In genomic region chr3:31370093-31370666, GRCh38 we compare ENCODE assay signal across 22 cellular contexts.
DNase-seq lines count a peak whose midpoint lies in the region; ATAC-seq and TF ChIP-seq lines count a peak whose summit lies in the region.
"Had no signal": no experiment of that assay in that cellular context is flagged by ENCODE, and none has a peak within 500 bp of the region (broad histone marks: within the 10 kb centered on the region; RNA-seq: fewer than 3 reads in every experiment).

No MANE protein-coding gene starts in this region.

- POLR2A ChIA-PET in activated CD8-positive, alpha-beta T cell treated with anti-CD3 and anti-CD28 coated beads for 36 hours (lab: Charles Lee), result no interaction called here

- H3K4me2 ChIP-seq in GM23248 (ENCODE audit: unreplicated experiment), result peak overlapping the region; percentile 12
- H3K4me2 ChIP-seq: neural progenitor cell had no signal

- no peaks in the 10 kb centered on the region for H3K36me3 ChIP-seq in GM23248 (ENCODE audit: low read depth)
- H3K36me3 ChIP-seq: neural progenitor cell, tibial nerve had no signal

- peak; percentile 51 for ATAC-seq in activated CD8-positive, alpha-beta T cell treated with anti-CD3 and anti-CD28 coated beads for 36 hours
- no peak for ATAC-seq in HG03095 (IDR thresholded peaks at IDR 0.05; ENCODE audit: unreplicated experiment)
- no peak for ATAC-seq in GM21825 (IDR thresholded peaks at IDR 0.05; ENCODE audit: unreplicated experiment)
- ATAC-seq: HCT116 had no signal

- H3K27ac Mint-ChIP-seq in activated CD8-positive, alpha-beta T cell treated with anti-CD3 and anti-CD28 coated beads for 36 hours, result no peak overlapping the region
- peak overlapping the region; percentile 83 for H3K27ac Mint-ChIP-seq in osteocyte (ENCODE audit: unreplicated experiment)
- H3K27ac Mint-ChIP-seq: CD4-positive, CD25-positive, alpha-beta regulatory T cell; neural progenitor cell; progenitor cell of endocrine pancreas had no signal

- H3K4me3 ChIP-seq in GM23248, result no peak overlapping the region
- H3K4me3 ChIP-seq: neural progenitor cell, tibial nerve had no signal

- no peak overlapping the region for H3K9ac ChIP-seq in GM23248
- H3K9ac ChIP-seq: neural progenitor cell had no signal

- CTCF ChIA-PET in activated CD8-positive, alpha-beta T cell treated with anti-CD3 and anti-CD28 coated beads for 36 hours (lab: Charles Lee), result no interaction called here

- TF ChIP-seq CTCF in activated CD8-positive, alpha-beta T cell treated with anti-CD3 and anti-CD28 coated beads for 36 hours (IDR thresholded peaks at IDR 0.05), result no peak
- no peak for TF ChIP-seq CTCF in osteocyte (IDR thresholded peaks at IDR 0.05)

- H3K9me3 Mint-ChIP-seq in activated CD8-positive, alpha-beta T cell treated with anti-CD3 and anti-CD28 coated beads for 36 hours, result no peaks in the 10 kb centered on the region
- no peaks in the 10 kb centered on the region for H3K9me3 Mint-ChIP-seq in osteocyte (ENCODE audit: unreplicated experiment)

- no peaks in the 10 kb centered on the region for H3K9me2 ChIP-seq in GM23248 (ENCODE audit: insufficient read depth)

- H3K4me1 ChIP-seq in GM23248 (ENCODE audit: insufficient read depth), result peaks cover 12% of the 10 kb centered on the region

- no peaks in the 10 kb centered on the region for H3K27me3 ChIP-seq in GM23248 (replicated peaks; ENCODE audit: insufficient read depth)
- H3K27me3 ChIP-seq: neural progenitor cell, tibial nerve had no signal

- H4K20me1 ChIP-seq in GM23248 (ENCODE audit: insufficient read depth), result no peaks in the 10 kb centered on the region

- no peaks in the 10 kb centered on the region for H3K27me3 Mint-ChIP-seq in activated CD8-positive, alpha-beta T cell treated with anti-CD3 and anti-CD28 coated beads for 36 hours
- H3K27me3 Mint-ChIP-seq in osteocyte (ENCODE audit: unreplicated experiment), result no peaks in the 10 kb centered on the region
- H3K27me3 Mint-ChIP-seq: CD4-positive, CD25-positive, alpha-beta regulatory T cell; progenitor cell of endocrine pancreas had no signal

- in situ Hi-C loops in GM23248 (cut with MboI), result no loop called here

- peak overlapping the region; percentile 35 for H2AFZ ChIP-seq in GM23248
- H2AFZ ChIP-seq: neural progenitor cell had no signal

- H3K9me3 ChIP-seq in GM23248 (ENCODE audit: low read depth), result no peaks in the 10 kb centered on the region
- H3K9me3 ChIP-seq: tibial nerve had no signal

- intact Hi-C loops in activated CD8-positive, alpha-beta T cell treated with anti-CD3 and anti-CD28 coated beads for 36 hours (cut with micrococcal nuclease), result no loop called here

- no peak overlapping the region for H3K27ac ChIP-seq in GM23248
- H3K27ac ChIP-seq: neural progenitor cell had no signal

- H3F3A ChIP-seq in GM23248 (ENCODE audit: insufficient read depth), result peaks cover 3% of the 10 kb centered on the region; the same call in 1 of the 2 replicates

- no peaks in the 10 kb centered on the region for H3K36me3 Mint-ChIP-seq in activated CD8-positive, alpha-beta T cell treated with anti-CD3 and anti-CD28 coated beads for 36 hours (ENCODE audit: low read depth)
- no peaks in the 10 kb centered on the region for H3K36me3 Mint-ChIP-seq in osteocyte (ENCODE audit: unreplicated experiment)
- H3K36me3 Mint-ChIP-seq: CD4-positive, CD25-positive, alpha-beta regulatory T cell; neural progenitor cell had no signal

- peaks cover 7% of the 10 kb centered on the region for H3K4me1 Mint-ChIP-seq in activated CD8-positive, alpha-beta T cell treated with anti-CD3 and anti-CD28 coated beads for 36 hours (ENCODE audit: low read depth)
- peaks cover 16% of the 10 kb centered on the region for H3K4me1 Mint-ChIP-seq in osteocyte (ENCODE audit: unreplicated experiment)

- DNase-seq in GM23248 (peak; percentile 10), fibroblast of peridontal ligament (ENCODE audit: extremely low read depth) (peak; percentile 46), osteocyte (ENCODE audit: extremely low spot score, unreplicated experiment) (no peak), NCI-H187 (lab: John Stamatoyannopoulos, UW) (no peak), hippocampal formation (lab: John Stamatoyannopoulos, UW) (no peak)
- DNase-seq in activated CD8-positive, alpha-beta T cell treated with anti-CD3 and anti-CD28 coated beads for 36 hours, result no peak
- DNase-seq: activated naive CD4-positive, alpha-beta T cell treated with Interleukin-2 at 50 U/mL for 16 hours; activated T-cell treated with anti-CD3 and anti-CD28 coated beads, Interleukin-2, amount 50 U/mL, for 48 hours; amygdala; caudate nucleus; effector CD4-positive, alpha-beta T cell; erythroblast; foreskin melanocyte; KG1; NCI-H1436 had no signal

- no peaks in the 10 kb centered on the region for H3K79me2 ChIP-seq in GM23248 (ENCODE audit: insufficient read depth)

- no peak overlapping the region for H3K4me3 Mint-ChIP-seq in activated CD8-positive, alpha-beta T cell treated with anti-CD3 and anti-CD28 coated beads for 36 hours
- H3K4me3 Mint-ChIP-seq in osteocyte (ENCODE audit: unreplicated experiment), result no peak overlapping the region
- H3K4me3 Mint-ChIP-seq: CD4-positive, CD25-positive, alpha-beta regulatory T cell; neural progenitor cell had no signal

Comparison
In these comparisons a context has a peak if more than half of its experiments do, and no peak if none do; other contexts are left out.
1. DNase-seq: peak in GM23248 (single experiment) and fibroblast of peridontal ligament (single experiment); none in activated CD8-positive, alpha-beta T cell treated with anti-CD3 and anti-CD28 coated beads for 36 hours (single experiment), osteocyte (single experiment), NCI-H187 (0 of 2) and hippocampal formation (0 of 2).